ENCODE assay signal across 8 cellular contexts in the genomic region with DNA sequence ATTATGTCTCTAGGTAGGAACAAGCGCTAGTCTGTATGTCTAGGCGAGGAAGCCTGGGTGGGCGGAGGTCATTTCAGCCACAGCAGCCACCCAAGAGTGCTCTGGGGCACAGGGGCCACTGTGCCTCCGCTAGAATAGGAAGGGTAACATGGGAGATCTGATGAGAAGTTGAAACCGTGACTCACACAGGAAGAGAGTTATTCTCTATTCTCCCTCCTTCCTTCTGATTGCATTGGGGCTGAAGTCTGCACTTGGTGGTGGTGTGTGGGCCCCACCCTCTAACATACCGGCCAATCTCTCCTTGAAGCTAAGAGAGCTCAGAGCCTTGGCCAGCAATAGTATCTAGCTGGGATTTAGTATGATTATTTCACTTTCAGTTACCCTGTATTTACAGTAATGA. TPM values are rescaled to one million over a fixed set of nuclear protein-coding genes. Genes with fewer than 3 reads are reported as not detected.
DNase-seq lines count a peak whose midpoint lies in the region; ATAC-seq and TF ChIP-seq lines count a peak whose summit lies in the region.

No MANE protein-coding gene starts in this region.

- no peak for TF ChIP-seq CTCF in GM10248 (IDR thresholded peaks at IDR 0.05; ENCODE audit: control extremely low read depth, extremely low read depth, low read depth, missing control alignments)
- TF ChIP-seq CTCF in HFFc6 (IDR thresholded peaks at IDR 0.05), result no peak
- no peak for TF ChIP-seq CTCF in omental fat pad (IDR thresholded peaks at IDR 0.05)

- peaks cover 0 to 4% of the 10 kb centered on the region in 2 donors for H3K9me3 Mint-ChIP-seq in activated naive CD4-positive, alpha-beta T cell treated with anti-CD3 and anti-CD28 coated beads, Interleukin-2, amount 50 U/mL, for 72 hours
- H3K9me3 Mint-ChIP-seq in HFFc6, result no peaks in the 10 kb centered on the region

- ATAC-seq in GM19468 (IDR thresholded peaks at IDR 0.05; ENCODE audit: extremely low read depth, unreplicated experiment) (peak; percentile 62), HG03442 (IDR thresholded peaks at IDR 0.05; ENCODE audit: unreplicated experiment) (peak; percentile 96), omental fat pad (ENCODE audit: low FRiP score) (no peak)
- peak; percentile 93 to 98 for ATAC-seq in activated naive CD4-positive, alpha-beta T cell treated with anti-CD3 and anti-CD28 coated beads, Interleukin-2, amount 50 U/mL, for 72 hours

- peaks cover 2% of the 10 kb centered on the region; the same call in 1 of the 2 replicates for H3K27me3 Mint-ChIP-seq in HFFc6 (ENCODE audit: insufficient read depth)

- no peaks in the 10 kb centered on the region for H3K4me1 Mint-ChIP-seq in HFFc6 (ENCODE audit: low read depth)

- no peak overlapping the region for H3K4me3 Mint-ChIP-seq in HFFc6

- no peak overlapping the region for H3K27ac Mint-ChIP-seq in activated naive CD4-positive, alpha-beta T cell treated with anti-CD3 and anti-CD28 coated beads, Interleukin-2, amount 50 U/mL, for 72 hours
- H3K27ac Mint-ChIP-seq in HFFc6, result no peak overlapping the region

- CTCF ChIA-PET in GM10248 (lab: Yijun Ruan, JAX), result interaction anchor here (0.9 to 1.2 kb wide), 5 partner anchors 8 to 66 kb away, joined by 3 to 4 read pairs (median 3); a partner anchor contains a TSS

- POLR2A ChIA-PET in GM10248 (lab: Yijun Ruan, JAX), result no interaction called here

- H3K36me3 Mint-ChIP-seq in activated naive CD4-positive, alpha-beta T cell treated with anti-CD3 and anti-CD28 coated beads, Interleukin-2, amount 50 U/mL, for 72 hours, result peaks cover 0 to 17% of the 10 kb centered on the region in 2 donors
- H3K36me3 Mint-ChIP-seq in HFFc6 (ENCODE audit: low read depth), result no peaks in the 10 kb centered on the region

- DNase-seq in GM10248 (ENCODE audit: extremely low spot score) (peak; percentile 81), HFFc6 (no peak), NCI-H82 (lab: John Stamatoyannopoulos, UW) (no peak), omental fat pad (ENCODE audit: low spot score) (no peak), RPMI8226 (no peak)
- DNase-seq in activated naive CD4-positive, alpha-beta T cell treated with anti-CD3 and anti-CD28 coated beads, Interleukin-2, amount 50 U/mL, for 72 hours (ENCODE audit: low spot score in 2 of 2), result peak in 1 of 2 donors; percentile 8

RNA-seq across cellular contexts. Expression of a gene that starts 20.3 kb away (rescaled TPM):
- total RNA-seq in activated naive CD4-positive, alpha-beta T cell treated with anti-CD3 and anti-CD28 coated beads, Interleukin-2, amount 50 U/mL, for 72 hours, result 1 to 10 TPM in 1 of 2 donors, not detected in 1; 5.2 TPM
- 1 to 10 TPM in 5 of 6 experiments, under 1 TPM in 1; 0.99 to 3.0 (median 1.8) TPM for total RNA-seq in HFFc6 (2021; fragmentation: NEBNext Ultra II Directional; extraction: Animal tissue kit (Norgen Biotek cat#: 25700))
- 1 to 10 TPM; 2.6 to 4.6 (median 3.1) TPM for total RNA-seq in omental fat pad
